8 cellular contexts compared by ENCODE assay signal in the genomic region with DNA sequence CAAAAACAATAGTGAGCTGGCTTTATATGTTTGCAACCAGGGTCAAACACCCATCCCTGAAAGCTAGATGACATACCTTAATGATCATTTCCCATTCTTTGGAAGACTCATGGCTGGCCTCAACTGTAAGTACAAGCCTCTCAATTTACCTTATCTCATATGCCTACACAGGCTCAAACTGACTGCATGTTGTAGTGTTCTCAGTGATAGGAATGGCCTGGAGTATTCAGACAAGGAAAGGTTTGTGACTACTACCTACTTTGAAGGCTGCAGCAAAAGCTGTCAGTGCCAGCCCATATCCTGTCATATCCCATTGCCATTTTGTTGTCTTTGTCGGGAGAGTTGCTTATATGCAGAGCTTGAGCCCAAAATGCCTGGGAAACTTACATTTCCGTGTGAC.
"Had no signal": no experiment of that assay in that cellular context is flagged by ENCODE, and none has a peak within 500 bp of the region (broad histone marks: within the 10 kb centered on the region; RNA-seq: fewer than 3 reads in every experiment).

No MANE protein-coding gene starts in this region.

- H3K4me1 ChIP-seq: HAP-1 had no signal

- H3K27ac Mint-ChIP-seq: HFFc6 had no signal

- DNase-seq: GM23248, GOT3, H7, HFFc6, IMR-90, KBM-7 had no signal

- H3K4me3 ChIP-seq: GM23248, HAP-1 had no signal

- ATAC-seq: HCT116 had no signal

- H3K9ac ChIP-seq: GM23248 had no signal

- H3K27ac ChIP-seq: GM23248 had no signal

- H3K9me3 ChIP-seq: HAP-1 had no signal

- H2AFZ ChIP-seq: GM23248 had no signal

- H3K36me3 ChIP-seq: HAP-1 had no signal
